8 cellular contexts compared by ENCODE assay signal in the genomic region with DNA sequence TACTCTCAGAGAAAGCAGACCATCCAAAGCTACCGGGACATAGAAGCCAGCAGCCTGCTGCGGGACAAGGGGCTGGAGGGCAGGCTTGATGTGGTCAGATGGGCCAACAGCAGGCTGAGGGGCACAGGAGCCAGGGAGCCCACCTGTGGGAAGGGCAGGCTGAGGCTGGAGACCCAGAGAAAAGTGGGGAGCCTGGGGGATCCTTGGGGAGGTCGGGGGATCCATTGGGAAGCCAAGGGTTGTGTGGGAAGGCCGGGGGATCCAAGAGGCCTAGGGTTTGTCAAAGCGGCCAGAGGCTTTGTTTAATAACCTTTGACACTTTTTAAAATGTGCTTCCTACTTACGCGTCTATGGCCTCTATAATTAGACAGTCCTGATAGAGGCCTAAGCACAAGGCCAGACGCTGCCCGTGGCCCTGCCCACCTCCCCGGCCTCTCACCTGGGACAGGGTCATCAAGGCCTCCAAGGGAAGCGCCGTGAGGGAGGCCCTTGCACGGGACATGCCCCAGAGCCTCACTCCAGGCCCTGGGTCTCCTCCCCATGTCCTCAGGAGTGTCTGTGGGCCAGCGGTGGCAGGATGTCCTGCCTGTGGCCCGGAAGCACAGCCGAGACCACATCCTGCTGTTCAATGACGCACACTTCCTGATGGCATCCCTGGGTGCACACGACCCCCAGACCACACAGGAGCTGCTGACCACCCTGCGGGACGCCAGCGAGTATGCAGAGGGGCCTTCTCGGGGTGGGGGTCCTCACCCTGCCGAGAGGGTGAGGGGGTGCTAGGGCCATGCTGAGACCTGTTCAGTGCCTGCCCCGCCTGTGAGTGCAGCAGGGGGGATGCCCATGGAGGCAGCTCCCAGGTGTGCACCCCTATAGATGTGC. TPM values are rescaled to one million over a fixed set of nuclear protein-coding genes. Genes with fewer than 3 reads are reported as not detected.
DNase-seq lines count a peak whose midpoint lies in the region; ATAC-seq and FAIRE-seq lines count a peak whose summit lies in the region.

No MANE protein-coding gene starts in this region.

- H3K4me3 ChIP-seq in BLaER1, result peak overlapping the region; percentile 35

- H3K9ac ChIP-seq in BLaER1, result peak overlapping the region; percentile 59

- in situ Hi-C loops in KBM-7 (cut with MboI; ENCODE audit: low pct_unique_long_range_greater_than_20kb, low sequenced_read_pairs), result no loop called here

- 0 out of 2 replicates have a peak, but pooled peaks cover 4% of the 10 kb centered on the region for H3K9me3 ChIP-seq in BLaER1

- peak; percentile 66 for ATAC-seq in stimulated activated naive CD8-positive, alpha-beta T cell treated with anti-CD3 and anti-CD28 coated beads, Interleukin-15, Interleukin-2, amounts not matched to agents 100 U/mL and 50 U/mL, for 24 hours

- H3K4me2 ChIP-seq in BLaER1, result peak overlapping the region; percentile 94

- peaks cover 34% of the 10 kb centered on the region for H3K36me3 ChIP-seq in BLaER1

- peaks cover 68% of the 10 kb centered on the region for H3K4me1 ChIP-seq in BLaER1

- peak; percentile 93 for DNase-seq in GM19239 (ENCODE audit: insufficient read length, low spot score)
- peak; percentile 82 for DNase-seq in KBM-7
- peak; percentile 40 to 55 for DNase-seq in dermis microvascular lymphatic vessel endothelial cell (ENCODE audit: low read depth in 2 of 2)
- DNase-seq in stimulated activated naive CD8-positive, alpha-beta T cell treated with anti-CD3 and anti-CD28 coated beads, Interleukin-15, Interleukin-2, amounts not matched to agents 100 U/mL and 50 U/mL, for 24 hours, result peak; percentile 42
- no peak for DNase-seq in nucleus accumbens (lab: John Stamatoyannopoulos, UW)
- no peak for DNase-seq in HuH-7 (ENCODE audit: low spot score)
- no peak for DNase-seq in iPS-NIHi7 (ENCODE audit: extremely low spot score)

- no peaks in the 10 kb centered on the region for H3K27me3 ChIP-seq in BLaER1

- peak overlapping the region; percentile 89 for H3K27ac ChIP-seq in BLaER1

- no peaks in the 10 kb centered on the region for H4K20me1 ChIP-seq in BLaER1

- peak; percentile 98 for FAIRE-seq in GM19239 (lab: Jason Lieb, UNC)

RNA-seq across cellular contexts. Expression of a gene that starts 8.6 kb away (rescaled TPM):
- total RNA-seq in dermis microvascular lymphatic vessel endothelial cell, result 3.4 and 6.3 TPM in 2 replicates

RNA-seq across cellular contexts. Expression of a gene that starts 20.3 kb away (rescaled TPM):
- total RNA-seq in dermis microvascular lymphatic vessel endothelial cell, result 19.4 and 27.1 TPM in 2 replicates

RNA-seq across cellular contexts. Expression of a gene that starts 25.0 kb away (rescaled TPM):
- under 0.01 TPM in 1 of 2 replicates, not detected in the other for total RNA-seq in dermis microvascular lymphatic vessel endothelial cell

RNA-seq across cellular contexts. Expression of a gene that starts 38.0 kb away (rescaled TPM):
- total RNA-seq in dermis microvascular lymphatic vessel endothelial cell, result 8.0 and 11.0 TPM in 2 replicates

RNA-seq across cellular contexts. Expression of a gene that starts 47.4 kb away (rescaled TPM):
- total RNA-seq in dermis microvascular lymphatic vessel endothelial cell, result 16.3 and 19.5 TPM in 2 replicates

Comparison
In these comparisons a context has a peak if more than half of its experiments do, and no peak if none do; other contexts are left out.
1. DNase-seq: peak in GM19239 (single experiment), KBM-7 (single experiment), dermis microvascular lymphatic vessel endothelial cell (2 of 2) and stimulated activated naive CD8-positive, alpha-beta T cell treated with anti-CD3 and anti-CD28 coated beads, Interleukin-15, Interleukin-2, amounts not matched to agents 100 U/mL and 50 U/mL, for 24 hours (single experiment); none in nucleus accumbens (0 of 56), HuH-7 (single experiment) and iPS-NIHi7 (single experiment).